ENCODE assay signal across 26 cellular contexts in the genomic region with DNA sequence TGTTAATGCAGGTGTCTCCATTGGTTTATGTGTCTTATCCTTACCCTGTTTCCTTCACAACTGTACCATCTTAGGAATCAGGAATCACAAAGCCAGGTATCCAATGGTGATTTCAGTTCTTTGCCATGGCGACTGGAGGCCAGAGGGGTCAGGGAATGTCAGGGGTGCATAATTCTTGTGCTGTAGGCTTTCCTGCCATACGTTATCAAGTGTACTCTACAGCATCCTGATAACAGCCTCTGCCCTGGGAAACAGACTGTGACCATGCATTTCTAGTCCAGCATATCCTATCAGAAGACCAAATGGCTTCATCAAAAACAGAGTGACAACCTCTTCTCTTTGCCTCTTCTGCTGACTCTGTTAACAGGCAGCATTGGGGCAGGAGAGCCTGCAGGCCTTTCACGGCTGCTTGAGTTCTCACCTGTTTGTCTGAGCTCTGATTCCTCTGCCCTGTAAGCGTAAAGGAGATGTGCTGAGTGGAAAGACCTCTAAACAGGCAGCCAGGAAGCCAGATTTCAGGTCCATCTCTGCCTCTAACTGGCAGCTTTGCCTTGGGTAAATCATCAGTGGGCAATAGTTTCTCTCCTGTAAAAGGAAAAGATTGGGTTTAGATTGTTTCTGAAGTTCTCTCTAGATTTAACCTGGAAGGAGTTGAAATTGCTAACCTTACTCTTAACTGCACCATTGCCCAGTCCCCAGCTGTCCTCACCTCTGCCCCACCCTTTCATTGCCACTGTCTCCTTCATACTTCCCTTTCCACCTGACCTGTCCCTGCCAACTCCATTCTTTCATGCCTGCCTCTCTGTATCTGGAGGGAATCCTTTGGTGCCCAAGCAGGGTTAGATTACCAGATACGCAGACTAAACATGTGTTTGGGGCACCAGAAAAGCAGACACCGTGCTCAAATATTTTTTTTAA.
A peak's percentile ranks its signal among the peaks of the same experiment; 100 is the strongest.
DNase-seq lines count a peak whose midpoint lies in the region; ATAC-seq, FAIRE-seq and TF ChIP-seq lines count a peak whose summit lies in the region.
"Had no signal": no experiment of that assay in that cellular context is flagged by ENCODE, and none has a peak within 500 bp of the region (broad histone marks: within the 10 kb centered on the region; RNA-seq: fewer than 3 reads in every experiment).

No MANE protein-coding gene starts in this region.

- no peak for TF ChIP-seq CTCF in cardiac muscle cell (IDR thresholded peaks at IDR 0.05; ENCODE audit: low read depth, low read length)
- no peak for TF ChIP-seq CTCF in left ventricle myocardium inferior (IDR thresholded peaks at IDR 0.05; ENCODE audit: borderline replicate concordance)
- TF ChIP-seq CTCF in OCI-LY7 (conservative IDR thresholded peaks at IDR 0.05; ENCODE audit: low read length) = no peak
- TF ChIP-seq CTCF in hepatocyte (IDR thresholded peaks at IDR 0.05; ENCODE audit: poor library complexity) = no peak

- H4K20me1 ChIP-seq in OCI-LY7 (ENCODE audit: insufficient read depth, low read length) = no peaks in the 10 kb centered on the region; the same call in 1 of the 2 replicates
- no peaks in the 10 kb centered on the region for H4K20me1 ChIP-seq in hepatocyte (ENCODE audit: insufficient read depth, poor library complexity, severe bottlenecking)

- H3K27ac ChIP-seq in cardiac muscle cell (peak overlapping the region; percentile 76), left ventricle myocardium inferior (replicated peaks) (no peak overlapping the region), OCI-LY7 (ENCODE audit: low read depth, low read length, poor library complexity, severe bottlenecking) (no peak overlapping the region), hepatocyte (peak overlapping the region; percentile 75)
- H3K27ac ChIP-seq: heart left ventricle, prostate gland, RWPE1, suprapubic skin had no signal

- no peaks in the 10 kb centered on the region for H3K36me3 ChIP-seq in cardiac muscle cell
- no peaks in the 10 kb centered on the region for H3K36me3 ChIP-seq in left ventricle myocardium inferior
- peaks cover 8% of the 10 kb centered on the region; the same call in 1 of the 2 replicates for H3K36me3 ChIP-seq in OCI-LY7 (ENCODE audit: insufficient read depth, low read length)
- no peaks in the 10 kb centered on the region for H3K36me3 ChIP-seq in hepatocyte (replicated peaks; ENCODE audit: insufficient read depth, low read depth)
- H3K36me3 ChIP-seq: heart left ventricle, prostate gland, suprapubic skin, uterus had no signal

- H3K4me1 ChIP-seq in cardiac muscle cell (ENCODE audit: low read depth) = peaks cover 32% of the 10 kb centered on the region
- H3K4me1 ChIP-seq in left ventricle myocardium inferior = peaks cover 89% of the 10 kb centered on the region
- peaks cover 9% of the 10 kb centered on the region for H3K4me1 ChIP-seq in OCI-LY7 (ENCODE audit: insufficient read depth, low read length, poor library complexity, severe bottlenecking)
- peaks cover 25% of the 10 kb centered on the region for H3K4me1 ChIP-seq in hepatocyte (ENCODE audit: insufficient read depth)
- H3K4me1 ChIP-seq: prostate gland, suprapubic skin, uterus had no signal

- H3K9me2 ChIP-seq in OCI-LY7 (ENCODE audit: insufficient read depth, low read length) (no peaks in the 10 kb centered on the region), hepatocyte (replicated peaks; ENCODE audit: insufficient read depth) (no peaks in the 10 kb centered on the region)

- H3K79me2 ChIP-seq in OCI-LY7 (ENCODE audit: insufficient read depth, low read depth, low read length) (no peaks in the 10 kb centered on the region; the same call in 1 of the 2 replicates), hepatocyte (peaks cover 12% of the 10 kb centered on the region)

- H3K4me3 ChIP-seq in cardiac muscle cell = no peak overlapping the region
- no peak overlapping the region for H3K4me3 ChIP-seq in left ventricle myocardium inferior
- no peak overlapping the region for H3K4me3 ChIP-seq in OCI-LY7 (ENCODE audit: low read depth, low read length, poor library complexity, severe bottlenecking)
- no peak overlapping the region for H3K4me3 ChIP-seq in hepatocyte
- H3K4me3 ChIP-seq: heart left ventricle, prostate gland, suprapubic skin, uterus had no signal

- POLR2A ChIA-PET in OCI-LY7 (lab: Charles Lee) = interaction anchor here (0.5 to 1.1 kb wide), 2 partner anchors 14 to 241 kb away, joined by 4 to 6 read pairs; no protein-coding TSS in a partner anchor

- 77% methylated on average over 6 of the region's 6 CpGs for WGBS in hepatocyte (ENCODE audit: low lambda C conversion rate, missing lambda C conversion rate)

- FAIRE-seq in H54 (lab: Jason Lieb, UNC) = no peak
- FAIRE-seq: endothelial cell of umbilical vein, GM12891 had no signal

- peak in 1 of 2 donors; percentile 30 for DNase-seq in cardiac muscle cell (ENCODE audit: low read depth in 1 of 2, low spot score in 1 of 2)
- no peak for DNase-seq in left ventricle myocardium inferior
- DNase-seq in OCI-LY7 (ENCODE audit: low spot score) = peak; percentile 9
- no peak for DNase-seq in hepatocyte (ENCODE audit: low spot score)
- no peak for DNase-seq in H54 (ENCODE audit: insufficient read length, low spot score)
- no peak for DNase-seq in stimulated activated CD4-positive, alpha-beta T cell treated with anti-CD3 and anti-CD28 coated beads, Interleukin-4, amount 100 ng/mL, for 4 hours
- no peak for DNase-seq in nucleus accumbens (lab: John Stamatoyannopoulos, UW)
- DNase-seq: activated CD4-positive, alpha-beta T cell treated with anti-CD3 and anti-CD28 coated beads for 1 hour; activated CD8-positive, alpha-beta memory T cell treated with anti-CD3 and anti-CD28 coated beads for 24 hours; activated naive CD4-positive, alpha-beta T cell treated with Interleukin-2 at 50 U/mL for 16 hours; activated T-cell treated with anti-CD3 and anti-CD28 coated beads, Interleukin-2, amount 50 U/mL, for 4 hours; amygdala; cortex of kidney; DND-41; heart left ventricle; HFFc6; NCI-H1092 treated with DMSO at 0.1 percent for 48 hours; NCI-H2081 treated with DMSO at 0.1 percent for 48 hours; uterus had no signal

- no peak overlapping the region for H3K4me2 ChIP-seq in OCI-LY7 (ENCODE audit: low read length)
- peak overlapping the region; percentile 42 for H3K4me2 ChIP-seq in hepatocyte

- H2AFZ ChIP-seq in OCI-LY7 (ENCODE audit: low read length) (no peak overlapping the region), hepatocyte (no peak overlapping the region)

- intact Hi-C loops in left ventricle myocardium inferior (cut with micrococcal nuclease) = no loop called here
- intact Hi-C loops in OCI-LY7 (cut with micrococcal nuclease; ENCODE audit: unreplicated experiment) = no loop called here

- no TSS peak for BruUV-seq in OCI-LY7 (replicated peaks; lab: Mats Ljungman, UMichigan)

- ATAC-seq in HG03571 (IDR thresholded peaks at IDR 0.05; ENCODE audit: unreplicated experiment) = no peak
- ATAC-seq: activated T-cell treated with anti-CD3 and anti-CD28 coated beads, Interleukin-2, amount 50 U/mL, for 4 hours; stimulated activated effector memory CD8-positive, alpha-beta T cell treated with anti-CD3 and anti-CD28 coated beads, Interleukin-12 subunit alpha, Interleukin-12 subunit beta, amount 100 ng/mL, for 72 hours had no signal

- H3K9me3 ChIP-seq in cardiac muscle cell (ENCODE audit: low read depth) (no peaks in the 10 kb centered on the region), left ventricle myocardium inferior (replicated peaks) (no peaks in the 10 kb centered on the region), OCI-LY7 (ENCODE audit: low read length) (no peaks in the 10 kb centered on the region), hepatocyte (ENCODE audit: low read depth) (no peaks in the 10 kb centered on the region)
- H3K9me3 ChIP-seq: heart left ventricle, prostate gland, suprapubic skin, uterus had no signal

- TF ChIP-seq POLR2A in H54 (IDR thresholded peaks at IDR 0.05; ENCODE audit: low read depth, low read length) = no peak

- CTCF ChIA-PET in OCI-LY7 (lab: Charles Lee; ENCODE audit: unreplicated experiment) = no interaction called here

- H3K27me3 ChIP-seq in cardiac muscle cell = no peaks in the 10 kb centered on the region
- H3K27me3 ChIP-seq in left ventricle myocardium inferior (ENCODE audit: low read depth) = no peaks in the 10 kb centered on the region
- no peaks in the 10 kb centered on the region for H3K27me3 ChIP-seq in hepatocyte
- H3K27me3 ChIP-seq: heart left ventricle, suprapubic skin, uterus had no signal

Comparison
In these comparisons a context has a peak if more than half of its experiments do, and no peak if none do; other contexts are left out.
1. H3K27ac ChIP-seq: peak in cardiac muscle cell (single experiment) and hepatocyte (single experiment); none in left ventricle myocardium inferior (single experiment) and OCI-LY7 (single experiment).